In genomic region chr6:152110878-152111820, GRCh38 we compare ENCODE assay signal across 14 cellular contexts.
DNase-seq lines count a peak whose midpoint lies in the region; ATAC-seq and TF ChIP-seq lines count a peak whose summit lies in the region.
"Had no signal": no experiment of that assay in that cellular context is flagged by ENCODE, and none has a peak within 500 bp of the region (broad histone marks: within the 10 kb centered on the region; RNA-seq: fewer than 3 reads in every experiment).

No MANE protein-coding gene starts in this region.

- no peak for DNase-seq in activated CD8-positive, alpha-beta T cell treated with anti-CD3 and anti-CD28 coated beads, Interleukin-2, amount 10 ng/mL, durations not matched to agents 7 days and 5 days
- DNase-seq in activated CD8-positive, alpha-beta T cell treated with anti-CD3 and anti-CD28 coated beads for 36 hours = no peak
- DNase-seq in esophagus squamous epithelium (lab: John Stamatoyannopoulos, UW) = no peak
- DNase-seq in right lobe of liver = peak; percentile 90 to 92 (median 92)
- DNase-seq in vagina (ENCODE audit: extremely low spot score in 2 of 2) = peak in 1 of 2 donors; percentile 89
- no peak for DNase-seq in activated CD4-positive, alpha-beta T cell treated with anti-CD3 and anti-CD28 coated beads, Interleukin-2, amount 50 U/mL, for 4 hours
- DNase-seq in CD4-positive, alpha-beta T cell = no peak
- DNase-seq in ureter (ENCODE audit: low spot score) = no peak
- DNase-seq: 8988T, NCI-H2081 had no signal

- H3K27ac ChIP-seq in esophagus squamous epithelium (peak overlapping the region in 3 of 4 donors; percentile 11 to 39 (median 37)), right lobe of liver (peak overlapping the region; percentile 33 to 46 (median 38)), vagina (peak overlapping the region; percentile 68)
- no peak overlapping the region for H3K27ac ChIP-seq in CD4-positive, alpha-beta T cell (ENCODE audit: low read depth, low read length)
- H3K27ac ChIP-seq: prostate gland had no signal

- POLR2A ChIA-PET in activated CD8-positive, alpha-beta T cell treated with anti-CD3 and anti-CD28 coated beads, Interleukin-2, amount 10 ng/mL, durations not matched to agents 7 days and 5 days (lab: Charles Lee) = no interaction called here
- POLR2A ChIA-PET in activated CD8-positive, alpha-beta T cell treated with anti-CD3 and anti-CD28 coated beads for 36 hours (lab: Charles Lee) = no interaction called here
- POLR2A ChIA-PET in CD4-positive, alpha-beta T cell (lab: Charles Lee) = no interaction called here

- no peak for TF ChIP-seq CTCF in activated CD8-positive, alpha-beta T cell treated with anti-CD3 and anti-CD28 coated beads for 36 hours (IDR thresholded peaks at IDR 0.05)
- TF ChIP-seq CTCF in esophagus squamous epithelium (IDR thresholded peaks at IDR 0.05) (no peak), right lobe of liver (IDR thresholded peaks at IDR 0.05) (no peak), vagina (IDR thresholded peaks at IDR 0.05) (no peak)
- TF ChIP-seq CTCF in CD4-positive, alpha-beta T cell (IDR thresholded peaks at IDR 0.05) = no peak

- no peaks in the 10 kb centered on the region for H3K9me3 Mint-ChIP-seq in activated CD8-positive, alpha-beta T cell treated with anti-CD3 and anti-CD28 coated beads, Interleukin-2, amount 10 ng/mL, durations not matched to agents 7 days and 5 days (ENCODE audit: insufficient read depth)
- no peaks in the 10 kb centered on the region for H3K9me3 Mint-ChIP-seq in activated CD8-positive, alpha-beta T cell treated with anti-CD3 and anti-CD28 coated beads for 36 hours
- no peaks in the 10 kb centered on the region for H3K9me3 Mint-ChIP-seq in CD4-positive, alpha-beta T cell
- H3K9me3 Mint-ChIP-seq: activated naive CD4-positive, alpha-beta T cell treated with anti-CD3 and anti-CD28 coated beads, Interleukin-2, amount 50 U/mL, for 72 hours had no signal

- H3K36me3 Mint-ChIP-seq in activated CD8-positive, alpha-beta T cell treated with anti-CD3 and anti-CD28 coated beads, Interleukin-2, amount 10 ng/mL, durations not matched to agents 7 days and 5 days (ENCODE audit: low read depth) = no peaks in the 10 kb centered on the region
- no peaks in the 10 kb centered on the region for H3K36me3 Mint-ChIP-seq in activated CD8-positive, alpha-beta T cell treated with anti-CD3 and anti-CD28 coated beads for 36 hours (ENCODE audit: low read depth)
- no peaks in the 10 kb centered on the region for H3K36me3 Mint-ChIP-seq in CD4-positive, alpha-beta T cell (ENCODE audit: low read depth)
- H3K36me3 Mint-ChIP-seq: activated naive CD4-positive, alpha-beta T cell treated with anti-CD3 and anti-CD28 coated beads, Interleukin-2, amount 50 U/mL, for 72 hours; mesothelial cell of epicardium had no signal

- H3K27me3 ChIP-seq in esophagus squamous epithelium (no peaks in the 10 kb centered on the region), right lobe of liver (no peaks in the 10 kb centered on the region), vagina (no peaks in the 10 kb centered on the region)
- H3K27me3 ChIP-seq in CD4-positive, alpha-beta T cell (ENCODE audit: control insufficient read depth, insufficient read depth, low read length) = no peaks in the 10 kb centered on the region
- H3K27me3 ChIP-seq: dorsolateral prefrontal cortex had no signal

- 53 to 67% methylated on average over 15 to 18 of the region's 20 CpGs for WGBS in esophagus squamous epithelium, 2 donors
- 42% methylated on average over 10 of the region's 20 CpGs for WGBS in right lobe of liver (ENCODE audit: insufficient coverage, low coverage, low lambda C conversion rate, missing lambda C conversion rate)

- CTCF ChIA-PET in activated CD8-positive, alpha-beta T cell treated with anti-CD3 and anti-CD28 coated beads, Interleukin-2, amount 10 ng/mL, durations not matched to agents 7 days and 5 days (lab: Charles Lee) = interaction anchor here (0.6 to 1.3 kb wide), 2 partner anchors 12 to 17 kb away, joined by 3 read pairs; no protein-coding TSS in a partner anchor
- CTCF ChIA-PET in activated CD8-positive, alpha-beta T cell treated with anti-CD3 and anti-CD28 coated beads for 36 hours (lab: Charles Lee) = interaction anchor here (1.0 to 1.5 kb wide), 2 partner anchors 14 to 154 kb away, joined by 3 to 5 read pairs; no protein-coding TSS in a partner anchor
- CTCF ChIA-PET in CD4-positive, alpha-beta T cell (lab: Charles Lee) = no interaction called here

- H3K27ac Mint-ChIP-seq in activated CD8-positive, alpha-beta T cell treated with anti-CD3 and anti-CD28 coated beads, Interleukin-2, amount 10 ng/mL, durations not matched to agents 7 days and 5 days = no peak overlapping the region
- H3K27ac Mint-ChIP-seq in activated CD8-positive, alpha-beta T cell treated with anti-CD3 and anti-CD28 coated beads for 36 hours = no peak overlapping the region
- no peak overlapping the region for H3K27ac Mint-ChIP-seq in CD4-positive, alpha-beta T cell
- H3K27ac Mint-ChIP-seq: activated naive CD4-positive, alpha-beta T cell treated with anti-CD3 and anti-CD28 coated beads, Interleukin-2, amount 50 U/mL, for 72 hours; mesothelial cell of epicardium had no signal

- no peak for TF ChIP-seq POLR2A in esophagus squamous epithelium (IDR thresholded peaks at IDR 0.05)
- TF ChIP-seq POLR2A in right lobe of liver (IDR thresholded peaks at IDR 0.05) = no peak
- TF ChIP-seq POLR2A in vagina (IDR thresholded peaks at IDR 0.05) = no peak

- no peaks in the 10 kb centered on the region for H3K36me3 ChIP-seq in esophagus squamous epithelium
- no peaks in the 10 kb centered on the region for H3K36me3 ChIP-seq in right lobe of liver
- H3K36me3 ChIP-seq in vagina = no peaks in the 10 kb centered on the region
- H3K36me3 ChIP-seq: prostate gland had no signal

- H3K4me1 ChIP-seq in esophagus squamous epithelium = peaks cover 0 to 20% (median 10%) of the 10 kb centered on the region in 3 donors
- H3K4me1 ChIP-seq in right lobe of liver = peaks cover 0 to 23% (median 9%) of the 10 kb centered on the region in 4 donors
- H3K4me1 ChIP-seq in vagina = peaks cover 27% of the 10 kb centered on the region
- H3K4me1 ChIP-seq: prostate gland had no signal

- peaks cover 5% of the 10 kb centered on the region for H3K4me1 Mint-ChIP-seq in activated CD8-positive, alpha-beta T cell treated with anti-CD3 and anti-CD28 coated beads, Interleukin-2, amount 10 ng/mL, durations not matched to agents 7 days and 5 days (ENCODE audit: low read depth)
- H3K4me1 Mint-ChIP-seq in activated CD8-positive, alpha-beta T cell treated with anti-CD3 and anti-CD28 coated beads for 36 hours (ENCODE audit: low read depth) = no peaks in the 10 kb centered on the region
- H3K4me1 Mint-ChIP-seq in CD4-positive, alpha-beta T cell (ENCODE audit: low read depth) = no peaks in the 10 kb centered on the region
- H3K4me1 Mint-ChIP-seq: mesothelial cell of epicardium had no signal

- peaks cover 4% of the 10 kb centered on the region for H3K27me3 Mint-ChIP-seq in activated CD8-positive, alpha-beta T cell treated with anti-CD3 and anti-CD28 coated beads, Interleukin-2, amount 10 ng/mL, durations not matched to agents 7 days and 5 days (ENCODE audit: low read depth)
- peaks cover 2% of the 10 kb centered on the region for H3K27me3 Mint-ChIP-seq in activated CD8-positive, alpha-beta T cell treated with anti-CD3 and anti-CD28 coated beads for 36 hours
- peaks cover 9% of the 10 kb centered on the region for H3K27me3 Mint-ChIP-seq in CD4-positive, alpha-beta T cell

- intact Hi-C loops in activated CD8-positive, alpha-beta T cell treated with anti-CD3 and anti-CD28 coated beads for 36 hours (cut with micrococcal nuclease) = no loop called here
- intact Hi-C loops in esophagus squamous epithelium (cut with DNase I) (no loop called here), right lobe of liver (cut with DNase I) (no loop called here), vagina (cut with DNase I) (no loop called here)
- intact Hi-C loops in CD4-positive, alpha-beta T cell (cut with DNase I, micrococcal nuclease) = no loop called here

- H3K4me3 ChIP-seq in esophagus squamous epithelium (no peak overlapping the region), right lobe of liver (peak overlapping the region in 1 of 3 donors; percentile 4), vagina (peak overlapping the region in 1 of 2 donors; percentile 12)
- H3K4me3 ChIP-seq: dorsolateral prefrontal cortex, prostate gland had no signal

- no peak overlapping the region for H3K4me3 Mint-ChIP-seq in activated CD8-positive, alpha-beta T cell treated with anti-CD3 and anti-CD28 coated beads, Interleukin-2, amount 10 ng/mL, durations not matched to agents 7 days and 5 days
- no peak overlapping the region for H3K4me3 Mint-ChIP-seq in activated CD8-positive, alpha-beta T cell treated with anti-CD3 and anti-CD28 coated beads for 36 hours
- no peak overlapping the region for H3K4me3 Mint-ChIP-seq in CD4-positive, alpha-beta T cell
- H3K4me3 Mint-ChIP-seq: mesothelial cell of epicardium had no signal

- ATAC-seq in activated CD8-positive, alpha-beta T cell treated with anti-CD3 and anti-CD28 coated beads, Interleukin-2, amount 10 ng/mL, durations not matched to agents 7 days and 5 days = peak; percentile 39
- no peak for ATAC-seq in activated CD8-positive, alpha-beta T cell treated with anti-CD3 and anti-CD28 coated beads for 36 hours
- peak; percentile 92 to 97 (median 96) for ATAC-seq in right lobe of liver
- ATAC-seq in CD4-positive, alpha-beta T cell (ENCODE audit: poor library complexity) = no peak
- ATAC-seq: activated naive CD4-positive, alpha-beta T cell treated with anti-CD3 and anti-CD28 coated beads, Interleukin-2, amount 50 U/mL, for 72 hours had no signal

- H3K9me3 ChIP-seq in esophagus squamous epithelium (no peaks in the 10 kb centered on the region), right lobe of liver (no peaks in the 10 kb centered on the region), vagina (no peaks in the 10 kb centered on the region)
- H3K9me3 ChIP-seq in CD4-positive, alpha-beta T cell (ENCODE audit: control insufficient read depth, low read length) = no peaks in the 10 kb centered on the region
- H3K9me3 ChIP-seq: prostate gland had no signal

Comparison
In these comparisons a context has a peak if more than half of its experiments do, and no peak if none do; other contexts are left out.
1. ATAC-seq: peak in activated CD8-positive, alpha-beta T cell treated with anti-CD3 and anti-CD28 coated beads, Interleukin-2, amount 10 ng/mL, durations not matched to agents 7 days and 5 days (single experiment) and right lobe of liver (4 of 4); none in activated CD8-positive, alpha-beta T cell treated with anti-CD3 and anti-CD28 coated beads for 36 hours (single experiment) and CD4-positive, alpha-beta T cell (single experiment).
2. DNase-seq: peak in right lobe of liver (3 of 3); none in activated CD8-positive, alpha-beta T cell treated with anti-CD3 and anti-CD28 coated beads, Interleukin-2, amount 10 ng/mL, durations not matched to agents 7 days and 5 days (single experiment), activated CD8-positive, alpha-beta T cell treated with anti-CD3 and anti-CD28 coated beads for 36 hours (single experiment), esophagus squamous epithelium (single experiment), activated CD4-positive, alpha-beta T cell treated with anti-CD3 and anti-CD28 coated beads, Interleukin-2, amount 50 U/mL, for 4 hours (0 of 2), CD4-positive, alpha-beta T cell (0 of 10) and ureter (single experiment).